9 cellular contexts compared by ENCODE assay signal in the genomic region with DNA sequence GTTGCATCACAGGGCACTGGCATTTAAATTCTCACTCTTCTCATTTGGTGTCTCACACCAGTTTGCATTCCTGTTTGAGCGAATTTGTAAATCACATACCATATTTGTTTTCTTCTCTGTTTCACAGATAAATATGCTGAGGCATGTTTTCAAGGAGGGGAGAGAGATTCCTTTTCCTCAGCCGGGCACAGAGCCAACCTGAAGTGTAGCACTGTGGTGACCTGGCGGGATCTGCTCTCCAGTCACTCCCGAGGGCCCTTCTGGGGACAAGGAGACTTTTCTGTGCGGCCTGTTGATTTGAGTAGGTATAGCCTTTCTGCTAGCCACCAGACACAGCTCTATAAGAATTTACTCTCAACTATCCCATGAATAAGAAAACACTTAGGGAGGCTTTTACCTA.
A peak's percentile ranks its signal among the peaks of the same experiment; 100 is the strongest.
DNase-seq lines count a peak whose midpoint lies in the region; ATAC-seq, FAIRE-seq and TF ChIP-seq lines count a peak whose summit lies in the region.
"Had no signal": no experiment of that assay in that cellular context is flagged by ENCODE, and none has a peak within 500 bp of the region (broad histone marks: within the 10 kb centered on the region; RNA-seq: fewer than 3 reads in every experiment).

No MANE protein-coding gene starts in this region.

- no peak for FAIRE-seq in K562 (lab: Jason Lieb, UNC)

- H3K9me1 ChIP-seq in K562 (ENCODE audit: control insufficient read depth, insufficient read depth, low read length) = no peaks in the 10 kb centered on the region

- no peaks in the 10 kb centered on the region for H3K79me2 ChIP-seq in K562 (ENCODE audit: control insufficient read depth, insufficient read depth, low read length)

- no peak overlapping the region for H3K9ac ChIP-seq in K562 (ENCODE audit: insufficient read depth in 1 of 2, low read depth in 2 of 2, low read length in 2 of 2)

- H3K27me3 ChIP-seq in K562 (ENCODE audit: control insufficient read depth in 2 of 2, insufficient read depth in 2 of 2, low read length in 2 of 2) (no peaks in the 10 kb centered on the region; a peak in 1 of 5 replicates), lung (ENCODE audit: control insufficient read depth, insufficient read depth) (no peaks in the 10 kb centered on the region), uterus (no peaks in the 10 kb centered on the region)

- ATAC-seq in K562 (peak; percentile 58), lung (ENCODE audit: insufficient read depth, low FRiP score) (peak; percentile 71), GM18907 (IDR thresholded peaks at IDR 0.05; ENCODE audit: unreplicated experiment) (no peak)

- H3K27ac ChIP-seq in K562 (ENCODE audit: extremely low read depth, low read depth, low read length) (no peak overlapping the region), lung (ENCODE audit: low read depth in 1 of 2, low read length in 1 of 2) (peak overlapping the region in 1 of 2 donors; percentile 27), uterus (no peak overlapping the region)

- CTCF ChIA-PET in K562 (lab: Yijun Ruan, JAX; ENCODE audit: low intra/inter-chr PET ratio) = no interaction called here

- TF ChIP-seq EP300 in Ishikawa (IDR thresholded peaks at IDR 0.05; ENCODE audit: borderline replicate concordance) = no peak
- TF ChIP-seq EP300 in K562 (IDR thresholded peaks at IDR 0.05; ENCODE audit: low read length) = no peak

- peak overlapping the region; percentile 45; the same call in 1 of the 2 replicates for H2AFZ ChIP-seq in K562 (ENCODE audit: low read depth, low read length)

- H3K4me3 ChIP-seq in AG10803 (ENCODE audit: low read length) (no peak overlapping the region), K562 (no peak overlapping the region), lung (no peak overlapping the region), uterus (no peak overlapping the region)

- H3K9me3 ChIP-seq in K562 (replicated peaks; ENCODE audit: control insufficient read depth, insufficient read depth, low read depth, low read length) = 0 out of 2 replicates have a peak, but pooled peaks cover 2% of the 10 kb centered on the region
- no peaks in the 10 kb centered on the region for H3K9me3 ChIP-seq in lung (ENCODE audit: control insufficient read depth in 2 of 2, insufficient read depth in 1 of 2, low read length in 1 of 2)
- no peaks in the 10 kb centered on the region for H3K9me3 ChIP-seq in uterus

- POLR2A ChIA-PET in K562 (lab: Yijun Ruan, JAX) = interaction anchor here (0.6 kb wide), 1 partner anchor 74 kb away, joined by 3 read pairs; no protein-coding TSS in a partner anchor

- in situ Hi-C loops in K562 (cut with MboI) = loop anchor here (5.0 to 25.0 kb wide), 2 partner anchors 164 to 404 kb away; no protein-coding TSS in a partner anchor

- BruUV-seq in K562 (replicated peaks; lab: Mats Ljungman, UMichigan) = no TSS peak

- no peaks in the 10 kb centered on the region for H3K36me3 ChIP-seq in K562 (ENCODE audit: control insufficient read depth, insufficient read depth, low read length)
- H3K36me3 ChIP-seq in lung (ENCODE audit: control insufficient read depth in 2 of 2, insufficient read depth in 2 of 2, low read length in 2 of 2) = no peaks in the 10 kb centered on the region
- H3K36me3 ChIP-seq in uterus = no peaks in the 10 kb centered on the region

- no peak for TF ChIP-seq RAD21 in Ishikawa (IDR thresholded peaks at IDR 0.05; ENCODE audit: low read depth)
- no peak for TF ChIP-seq RAD21 in K562 (CRISPR knock-in tag; conservative IDR thresholded peaks at IDR 0.05 in 1 of 2, IDR thresholded peaks at IDR 0.05 in 1 of 2)

- TF ChIP-seq POLR2A in K562 (conservative IDR thresholded peaks at IDR 0.05) (no peak), uterus (IDR thresholded peaks at IDR 0.05) (no peak)

- no peak overlapping the region for H3K4me2 ChIP-seq in K562 (ENCODE audit: insufficient read depth, low read length)

- TF ChIP-seq CTCF in AG10803 (conservative IDR thresholded peaks at IDR 0.05; ENCODE audit: low read length) = no peak
- TF ChIP-seq CTCF in K562 (IDR thresholded peaks at IDR 0.05 in 2 of 3, conservative IDR thresholded peaks at IDR 0.05 in 1 of 3; ENCODE audit: insufficient read depth in 2 of 3, low read depth in 1 of 3, low read length in 3 of 3) = no peak
- TF ChIP-seq CTCF in lung (IDR thresholded peaks at IDR 0.05; ENCODE audit: control extremely low read depth, extremely low read depth) = no peak
- no peak for TF ChIP-seq CTCF in uterus (IDR thresholded peaks at IDR 0.05)

- H3K4me1 ChIP-seq in K562 (replicated peaks in 1 of 2; ENCODE audit: control insufficient read depth in 2 of 2, insufficient read depth in 2 of 2, low read length in 2 of 2) (no peaks in the 10 kb centered on the region), lung (ENCODE audit: control insufficient read depth in 2 of 2, insufficient read depth in 2 of 2, low read length in 2 of 2) (peaks cover 7 to 10% of the 10 kb centered on the region in 2 donors), uterus (no peaks in the 10 kb centered on the region)

- intact Hi-C loops in K562 (cut with micrococcal nuclease) (no loop called here), uterus (cut with DNase I; ENCODE audit: low total_unique reads) (no loop called here)

- DNase-seq in AG10803 (ENCODE audit: low read depth) = peak; percentile 34
- DNase-seq in K562 (ENCODE audit: extremely low read depth in 1 of 4, low spot score in 3 of 4) = no peak
- DNase-seq in lung (ENCODE audit: low spot score) = peak; percentile 89
- no peak for DNase-seq in uterus
- no peak for DNase-seq in activated naive CD4-positive, alpha-beta T cell treated with Interleukin-2 at 50 U/mL for 16 hours
- DNase-seq in activated CD4-positive, alpha-beta T cell treated with anti-CD3 and anti-CD28 coated beads for 4 hours = no peak
- DNase-seq: activated CD4-positive, alpha-beta T cell treated with anti-CD3 and anti-CD28 coated beads, Interleukin-2, amount 10 ng/mL, durations not matched to agents 24 days and 14 days had no signal

- WGBS in K562 (ENCODE audit: insufficient coverage, low coverage, missing lambda C conversion rate) = 11% methylated on average over 5 of the region's 5 CpGs
- 38 to 67% methylated on average over 5 of the region's 5 CpGs for WGBS in lung, 2 donors

- no peaks in the 10 kb centered on the region for H4K20me1 ChIP-seq in K562 (replicated peaks; ENCODE audit: control insufficient read depth, insufficient read depth, low read length)

TF ChIP-seq in Ishikawa, 13 proteins besides CTCF, POLR2A, EP300 and RAD21:
- TF ChIP-seq FOXM1 (IDR thresholded peaks at IDR 0.05; ENCODE audit: borderline replicate concordance, low read depth) (no peak), NFIC (IDR thresholded peaks at IDR 0.05) (peak; percentile 67), YY1 (IDR thresholded peaks at IDR 0.05; ENCODE audit: low read depth) (no peak)

TF ChIP-seq in K562, 482 proteins besides CTCF, POLR2A, EP300 and RAD21:
- TF ChIP-seq, protein P1, sequence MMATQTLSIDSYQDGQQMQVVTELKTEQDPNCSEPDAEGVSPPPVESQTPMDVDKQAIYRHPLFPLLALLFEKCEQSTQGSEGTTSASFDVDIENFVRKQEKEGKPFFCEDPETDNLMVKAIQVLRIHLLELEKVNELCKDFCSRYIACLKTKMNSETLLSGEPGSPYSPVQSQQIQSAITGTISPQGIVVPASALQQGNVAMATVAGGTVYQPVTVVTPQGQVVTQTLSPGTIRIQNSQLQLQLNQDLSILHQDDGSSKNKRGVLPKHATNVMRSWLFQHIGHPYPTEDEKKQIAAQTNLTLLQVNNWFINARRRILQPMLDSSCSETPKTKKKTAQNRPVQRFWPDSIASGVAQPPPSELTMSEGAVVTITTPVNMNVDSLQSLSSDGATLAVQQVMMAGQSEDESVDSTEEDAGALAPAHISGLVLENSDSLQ (IDR thresholded peaks at IDR 0.05) = no peak
- TF ChIP-seq CEBPG (CRISPR knock-in tag; IDR thresholded peaks at IDR 0.05) (no peak), CEBPG (tag; conservative IDR thresholded peaks at IDR 0.05 in 1 of 2, IDR thresholded peaks at IDR 0.05 in 1 of 2) (0 out of 4 replicates have a peak, but pooled peaks of 1 of the 2 experiments have one; percentile 25), LEF1 (IDR thresholded peaks at IDR 0.05) (no peak), KAT8 (IDR thresholded peaks at IDR 0.05; ENCODE audit: low read depth) (no peak), ZNF316 (IDR thresholded peaks at IDR 0.05) (peak; percentile 18; the same call in 1 of the 2 replicates), C11orf30 (IDR thresholded peaks at IDR 0.05; ENCODE audit: low read depth) (peak; percentile 26; the same call in 1 of the 2 replicates), NFIC (IDR thresholded peaks at IDR 0.05) (peak; percentile 58; the same call in 1 of the 2 replicates)

Comparison
In these comparisons a context has a peak if more than half of its experiments do, and no peak if none do; other contexts are left out.
1. DNase-seq: peak in AG10803 (single experiment) and lung (single experiment); none in K562 (0 of 4), uterus (0 of 2), activated naive CD4-positive, alpha-beta T cell treated with Interleukin-2 at 50 U/mL for 16 hours (single experiment) and activated CD4-positive, alpha-beta T cell treated with anti-CD3 and anti-CD28 coated beads for 4 hours (0 of 2).